ENCODE assay signal across 1 cellular context in the genomic region with DNA sequence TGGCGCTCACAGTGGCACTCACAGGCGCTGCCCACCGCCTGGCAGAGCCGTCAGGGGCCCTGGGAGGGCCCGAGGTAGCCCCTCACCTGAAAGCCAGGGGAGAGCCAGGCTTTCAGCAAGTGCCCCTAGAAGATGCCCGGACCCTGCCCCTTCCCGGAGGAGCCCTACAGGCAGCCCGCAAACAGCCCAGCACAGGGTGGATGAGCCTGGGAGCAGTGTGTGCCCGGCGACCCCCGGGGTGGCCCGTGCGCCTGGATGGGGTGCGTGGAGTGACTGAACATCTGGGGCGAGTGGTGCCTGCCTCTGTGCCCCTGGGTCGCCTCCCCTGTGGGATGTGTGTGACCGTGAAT.
TF ChIP-seq lines count a peak whose summit lies in the region.

No MANE protein-coding gene starts in this region.

TF ChIP-seq in IMR-90, 13 proteins besides CTCF, POLR2A, EP300 and RAD21 (continued from another document):
- no peak for TF ChIP-seq CHD1 (IDR thresholded peaks at IDR 0.05; ENCODE audit: low read depth, low read length)
- TF ChIP-seq MAZ (IDR thresholded peaks at IDR 0.05; ENCODE audit: borderline replicate concordance, low read depth, low read length) = no peak
- no peak for TF ChIP-seq SMC3 (IDR thresholded peaks at IDR 0.05; ENCODE audit: low read depth, low read length)
